1 cellular context compared by ENCODE assay signal in genomic region chr12:3727877-3728632, GRCh38.
TF ChIP-seq lines count a peak whose summit lies in the region.

No MANE protein-coding gene starts in this region.

TF ChIP-seq in GM23338, 12 proteins besides CTCF, POLR2A, EP300 and RAD21 (continued from another document):
- TF ChIP-seq ZNF462 (CRISPR knock-in tag; IDR thresholded peaks at IDR 0.05): no peak
